In the genomic region with DNA sequence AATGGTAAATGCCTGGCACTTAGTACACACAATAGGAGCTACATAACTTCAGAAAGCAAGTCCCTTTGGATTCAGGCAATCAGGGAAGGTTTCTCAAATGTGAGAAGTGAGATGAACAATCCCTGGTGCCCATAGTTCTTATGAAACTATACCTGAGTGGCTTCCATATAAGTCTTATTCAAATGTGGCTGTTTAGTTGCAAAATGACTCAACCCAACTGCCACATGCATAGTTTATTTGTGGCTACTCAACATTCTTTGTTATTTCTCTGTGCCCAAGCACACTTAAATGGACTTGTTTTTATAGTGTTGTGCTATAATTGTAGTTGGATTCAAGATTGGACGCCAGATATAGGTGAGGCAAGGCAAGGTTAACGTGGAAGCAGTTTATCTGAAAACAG, we compare ENCODE assay signal across 10 cellular contexts.
DNase-seq lines count a peak whose midpoint lies in the region; ATAC-seq and TF ChIP-seq lines count a peak whose summit lies in the region.
"Had no signal": no experiment of that assay in that cellular context is flagged by ENCODE, and none has a peak within 500 bp of the region (broad histone marks: within the 10 kb centered on the region; RNA-seq: fewer than 3 reads in every experiment).

No MANE protein-coding gene starts in this region.

- H3K9me3 Mint-ChIP-seq in Caco-2 (ENCODE audit: unreplicated experiment): no peaks in the 10 kb centered on the region
- H3K9me3 Mint-ChIP-seq: T-cell had no signal

- H3K27ac Mint-ChIP-seq in Caco-2 (ENCODE audit: unreplicated experiment): no peak overlapping the region
- H3K27ac Mint-ChIP-seq: T-cell had no signal

- no peak overlapping the region for H3K4me3 ChIP-seq in GM06990 (replicated peaks; ENCODE audit: low read depth, low read length)
- H3K4me3 ChIP-seq in coronary artery: no peak overlapping the region
- H3K4me3 ChIP-seq in Caco-2 (ENCODE audit: low read depth, low read length): no peak overlapping the region

- BruUV-seq in Caco-2 (replicated peaks; lab: Mats Ljungman, UMichigan): no TSS peak

- ATAC-seq in GM19395 (IDR thresholded peaks at IDR 0.05; ENCODE audit: unreplicated experiment) (peak; percentile 85), HG02759 (IDR thresholded peaks at IDR 0.05; ENCODE audit: unreplicated experiment) (peak; percentile 89), HG03558 (IDR thresholded peaks at IDR 0.05; ENCODE audit: extremely low read depth, unreplicated experiment) (peak; percentile 60)
- ATAC-seq: T-cell had no signal

- H3K4me1 ChIP-seq in Caco-2: no peaks in the 10 kb centered on the region

- POLR2A ChIA-PET in HEK293T (lab: Yijun Ruan, JAX) (no interaction called here), Caco-2 (lab: Charles Lee) (no interaction called here)

- no peaks in the 10 kb centered on the region for H3K36me3 ChIP-seq in GM06990 (ENCODE audit: control insufficient read depth, insufficient read depth, low read length)
- no peaks in the 10 kb centered on the region for H3K36me3 ChIP-seq in Caco-2 (ENCODE audit: control insufficient read depth, insufficient read depth, low read length)

- no peak overlapping the region for H3K27ac ChIP-seq in coronary artery

- no peaks in the 10 kb centered on the region for H3K36me3 Mint-ChIP-seq in Caco-2 (ENCODE audit: insufficient read depth, unreplicated experiment)
- H3K36me3 Mint-ChIP-seq: T-cell had no signal

- CTCF ChIA-PET in HEK293T (lab: Yijun Ruan, JAX): no interaction called here
- CTCF ChIA-PET in Caco-2 (lab: Charles Lee): no interaction called here

- no peaks in the 10 kb centered on the region for H3K4me1 Mint-ChIP-seq in Caco-2 (ENCODE audit: low read depth, unreplicated experiment)

- DNase-seq in GM06990 (ENCODE audit: extremely low read depth, insufficient read length) (peak; percentile 51), coronary artery (ENCODE audit: low spot score) (no peak), HEK293T (ENCODE audit: extremely low spot score) (no peak), pons (ENCODE audit: low spot score) (no peak), Caco-2 (no peak)
- DNase-seq: NCI-H510A treated with DMSO at 0.1 percent for 48 hours, T-cell had no signal

- peaks cover 8% of the 10 kb centered on the region for H3K27me3 Mint-ChIP-seq in Caco-2 (ENCODE audit: insufficient read depth, unreplicated experiment)

- H3K27me3 ChIP-seq in GM06990 (replicated peaks; ENCODE audit: control insufficient read depth, insufficient read depth, low read length): no peaks in the 10 kb centered on the region
- no peaks in the 10 kb centered on the region; the same call in none of the 2 replicates for H3K27me3 ChIP-seq in Caco-2 (replicated peaks; ENCODE audit: control insufficient read depth, insufficient read depth, low read length)

- no peaks in the 10 kb centered on the region for H3K9me3 ChIP-seq in Caco-2

- intact Hi-C loops in Caco-2 (cut with micrococcal nuclease; ENCODE audit: unreplicated experiment): no loop called here

- TF ChIP-seq CTCF in GM06990 (IDR thresholded peaks at IDR 0.05; ENCODE audit: insufficient read depth, low read length, poor library complexity, severe bottlenecking): no peak
- TF ChIP-seq CTCF in coronary artery (IDR thresholded peaks at IDR 0.05): no peak
- TF ChIP-seq CTCF in Caco-2 (IDR thresholded peaks at IDR 0.05; ENCODE audit: insufficient read depth in 1 of 2, low read depth in 1 of 2, low read length in 1 of 2, severe bottlenecking in 1 of 2, unreplicated experiment in 1 of 2): no peak

- no peak overlapping the region for H3K4me3 Mint-ChIP-seq in Caco-2 (ENCODE audit: unreplicated experiment)
- H3K4me3 Mint-ChIP-seq: T-cell had no signal

TF ChIP-seq in HEK293T, 16 proteins besides CTCF, POLR2A, EP300 and RAD21:
- no peak for TF ChIP-seq LEF1 (IDR thresholded peaks at IDR 0.05; ENCODE audit: borderline replicate concordance)
- TF ChIP-seq L3MBTL2 (conservative IDR thresholded peaks at IDR 0.05): no peak
- TF ChIP-seq TARDBP (IDR thresholded peaks at IDR 0.05): no peak
- no peak for TF ChIP-seq ZNF384 (IDR thresholded peaks at IDR 0.05)
- TF ChIP-seq FOXM1 (IDR thresholded peaks at IDR 0.05; ENCODE audit: borderline replicate concordance): no peak
- no peak for TF ChIP-seq ELF4 (IDR thresholded peaks at IDR 0.05)
- TF ChIP-seq CTBP1 (IDR thresholded peaks at IDR 0.05; ENCODE audit: borderline replicate concordance): no peak
- no peak for TF ChIP-seq FOXA1 (IDR thresholded peaks at IDR 0.05)
- TF ChIP-seq SP1 (IDR thresholded peaks at IDR 0.05): no peak
- no peak for TF ChIP-seq NFRKB (IDR thresholded peaks at IDR 0.05)
- no peak for TF ChIP-seq SUZ12 (IDR thresholded peaks at IDR 0.05)
- no peak for TF ChIP-seq ARNT (IDR thresholded peaks at IDR 0.05)
- TF ChIP-seq BHLHE40 (IDR thresholded peaks at IDR 0.05; ENCODE audit: borderline replicate concordance): no peak
- no peak for TF ChIP-seq FOXK2 (IDR thresholded peaks at IDR 0.05)
- TF ChIP-seq PKNOX1 (IDR thresholded peaks at IDR 0.05): no peak
- no peak for TF ChIP-seq HDGF (IDR thresholded peaks at IDR 0.05; ENCODE audit: borderline replicate concordance)
